Comparison of ENCODE assay signal across 10 cellular contexts in the genomic region with DNA sequence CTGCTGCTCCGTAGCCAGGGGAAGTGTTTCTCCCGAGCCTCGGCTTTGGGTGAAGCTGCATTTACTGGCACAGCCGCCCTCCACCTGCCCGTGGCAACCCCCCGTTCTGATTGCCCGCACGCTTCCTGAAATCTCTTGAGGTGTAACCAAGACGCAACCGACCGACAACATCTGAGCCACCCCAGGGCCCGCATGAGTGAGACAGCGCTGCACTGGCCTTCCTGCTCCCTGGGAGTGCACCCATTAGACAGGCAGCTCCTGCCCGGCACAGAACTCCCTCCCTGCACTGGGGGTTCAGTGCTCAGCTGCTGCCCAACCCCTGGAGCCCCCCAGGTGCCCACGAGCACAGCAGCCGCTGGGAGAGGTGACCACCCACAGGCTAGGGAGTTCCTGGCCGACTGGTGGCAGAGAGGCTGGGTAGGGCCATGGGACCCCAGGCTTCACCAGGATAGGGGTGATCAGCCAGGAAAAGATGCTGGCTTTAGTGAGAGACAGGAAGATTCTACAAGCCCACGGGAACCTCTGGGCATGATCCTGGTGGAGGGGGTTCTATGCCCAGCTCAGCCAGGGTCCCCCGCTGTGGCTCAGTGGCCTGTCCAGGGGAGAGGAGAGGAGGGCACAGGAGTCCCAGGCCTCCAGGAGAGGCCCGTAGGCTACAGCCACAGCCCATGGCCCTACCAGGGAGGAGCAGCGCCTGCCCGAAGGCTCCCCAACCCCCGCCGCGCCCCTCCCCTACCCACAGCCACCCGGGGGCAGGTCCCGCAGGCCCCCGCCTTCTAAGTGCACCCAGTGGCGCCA. TPM values are rescaled to one million over a fixed set of nuclear protein-coding genes. Genes with fewer than 3 reads are reported as not detected.
DNase-seq lines count a peak whose midpoint lies in the region; ATAC-seq and TF ChIP-seq lines count a peak whose summit lies in the region.
"Had no signal": no experiment of that assay in that cellular context is flagged by ENCODE, and none has a peak within 500 bp of the region (broad histone marks: within the 10 kb centered on the region; RNA-seq: fewer than 3 reads in every experiment).

No MANE protein-coding gene starts in this region.

- peaks cover 6% of the 10 kb centered on the region for H3K4me1 Mint-ChIP-seq in activated CD4-positive, alpha-beta T cell treated with anti-CD3 and anti-CD28 coated beads, Interleukin-2, amount 10 ng/mL, durations not matched to agents 24 days and 14 days

- H3K9me3 ChIP-seq in thoracic aorta: no peaks in the 10 kb centered on the region

- H3K36me3 ChIP-seq in thoracic aorta: peaks cover 32% of the 10 kb centered on the region

- in situ Hi-C loops in astrocyte of the cerebellum (cut with HindIII; ENCODE audit: low sequenced_read_pairs): no loop called here

- TF ChIP-seq CTCF in astrocyte of the cerebellum (IDR thresholded peaks at IDR 0.05; ENCODE audit: low read depth, low read length, missing control alignments) (no peak), thoracic aorta (IDR thresholded peaks at IDR 0.05) (no peak)

- H3K36me3 Mint-ChIP-seq in activated CD4-positive, alpha-beta T cell treated with anti-CD3 and anti-CD28 coated beads, Interleukin-2, amount 10 ng/mL, durations not matched to agents 24 days and 14 days (ENCODE audit: low read depth): no peaks in the 10 kb centered on the region

- no peaks in the 10 kb centered on the region for H3K9me3 Mint-ChIP-seq in activated CD4-positive, alpha-beta T cell treated with anti-CD3 and anti-CD28 coated beads, Interleukin-2, amount 10 ng/mL, durations not matched to agents 24 days and 14 days

- H3K27ac Mint-ChIP-seq in activated CD4-positive, alpha-beta T cell treated with anti-CD3 and anti-CD28 coated beads, Interleukin-2, amount 10 ng/mL, durations not matched to agents 24 days and 14 days: peak overlapping the region; percentile 22

- no peaks in the 10 kb centered on the region for H3K27me3 ChIP-seq in thoracic aorta (replicated peaks; ENCODE audit: insufficient read depth)

- peaks cover 29 to 46% of the 10 kb centered on the region in 2 donors for H3K4me1 ChIP-seq in thoracic aorta (ENCODE audit: control insufficient read depth in 1 of 2, low read depth in 2 of 2)

- H3K4me3 Mint-ChIP-seq in activated CD4-positive, alpha-beta T cell treated with anti-CD3 and anti-CD28 coated beads, Interleukin-2, amount 10 ng/mL, durations not matched to agents 24 days and 14 days: peak overlapping the region; percentile 72

- H3K4me3 ChIP-seq in astrocyte of the cerebellum (ENCODE audit: low read depth, low read length): peak overlapping the region; percentile 24
- peak overlapping the region; percentile 67 for H3K4me3 ChIP-seq in thoracic aorta

- ATAC-seq in left colon: peak; percentile 23
- ATAC-seq in thoracic aorta (ENCODE audit: insufficient number of reproducible peaks, low FRiP score, low read depth): no peak
- ATAC-seq in GM21447 (IDR thresholded peaks at IDR 0.05; ENCODE audit: unreplicated experiment): no peak
- no peak for ATAC-seq in GM21529 (IDR thresholded peaks at IDR 0.05; ENCODE audit: unreplicated experiment)

- no peak for DNase-seq in activated CD4-positive, alpha-beta T cell treated with anti-CD3 and anti-CD28 coated beads, Interleukin-2, amount 10 ng/mL, durations not matched to agents 24 days and 14 days
- DNase-seq in activated CD4-positive, alpha-beta T cell treated with anti-CD3 and anti-CD28 coated beads for 1 hour: no peak
- DNase-seq in astrocyte of the cerebellum (ENCODE audit: low read depth) (no peak), left colon (no peak), thoracic aorta (ENCODE audit: low spot score) (no peak), NCI-H2227 (lab: John Stamatoyannopoulos, UW; ENCODE audit: unreplicated experiment) (no peak)
- DNase-seq: NK-92 treated with Interleukin-12 subunit alpha and Interleukin-12 subunit beta, amount 100 ng/mL, for 24 hours had no signal

- peak overlapping the region; percentile 84 to 96 for H3K27ac ChIP-seq in thoracic aorta
- H3K27ac ChIP-seq: 22Rv1 had no signal

- H3K27me3 Mint-ChIP-seq in activated CD4-positive, alpha-beta T cell treated with anti-CD3 and anti-CD28 coated beads, Interleukin-2, amount 10 ng/mL, durations not matched to agents 24 days and 14 days: peaks cover 11% of the 10 kb centered on the region

- intact Hi-C loops in activated CD4-positive, alpha-beta T cell treated with anti-CD3 and anti-CD28 coated beads, Interleukin-2, amount 10 ng/mL, durations not matched to agents 24 days and 14 days (cut with micrococcal nuclease): no loop called here
- intact Hi-C loops in left colon (cut with DNase I, micrococcal nuclease): no loop called here

RNA-seq across cellular contexts. Expression of a gene that starts 14.6 kb away (rescaled TPM):
- 9.0 and 9.5 TPM in 2 replicates for total RNA-seq in activated CD4-positive, alpha-beta T cell treated with anti-CD3 and anti-CD28 coated beads, Interleukin-2, amount 10 ng/mL, durations not matched to agents 24 days and 14 days
- total RNA-seq in left colon: 100 to 1,000 TPM; 290 TPM
- total RNA-seq in thoracic aorta: 100 to 1,000 TPM; 169 to 218 TPM

RNA-seq across cellular contexts. Expression of a gene that starts 22.7 kb away (rescaled TPM):
- 27.8 and 29.0 TPM in 2 replicates for total RNA-seq in activated CD4-positive, alpha-beta T cell treated with anti-CD3 and anti-CD28 coated beads, Interleukin-2, amount 10 ng/mL, durations not matched to agents 24 days and 14 days
- total RNA-seq in left colon (1 to 10 TPM; 1.2 to 1.9 TPM), thoracic aorta (1 to 10 TPM; 5.8 to 8.8 TPM)

RNA-seq across cellular contexts. Expression of a gene that starts 31.4 kb away (rescaled TPM):
- total RNA-seq in activated CD4-positive, alpha-beta T cell treated with anti-CD3 and anti-CD28 coated beads, Interleukin-2, amount 10 ng/mL, durations not matched to agents 24 days and 14 days: 20.1 and 21.5 TPM in 2 replicates
- total RNA-seq in left colon: 1 to 10 TPM; 3.0 to 3.1 TPM
- 10 to 100 TPM in 1 of 2 donors, 1 to 10 TPM in 1; 8.9 to 10.4 TPM for total RNA-seq in thoracic aorta

RNA-seq across cellular contexts. Expression of a gene that starts 34.0 kb away (rescaled TPM):
- total RNA-seq in activated CD4-positive, alpha-beta T cell treated with anti-CD3 and anti-CD28 coated beads, Interleukin-2, amount 10 ng/mL, durations not matched to agents 24 days and 14 days: 1.4 and 2.2 TPM in 2 replicates
- total RNA-seq in left colon: 1 to 10 TPM; 3.7 to 4.7 TPM
- total RNA-seq in thoracic aorta: 1 to 10 TPM; 4.2 to 6.0 TPM

RNA-seq across cellular contexts. Expression of a gene that starts 41.8 kb away (rescaled TPM):
- total RNA-seq in activated CD4-positive, alpha-beta T cell treated with anti-CD3 and anti-CD28 coated beads, Interleukin-2, amount 10 ng/mL, durations not matched to agents 24 days and 14 days: 62.2 and 64.6 TPM in 2 replicates
- total RNA-seq in left colon (10 to 100 TPM; 48.3 to 49.2 TPM), thoracic aorta (10 to 100 TPM; 55.2 to 60.0 TPM)

Comparison
In these comparisons a context has a peak if more than half of its experiments do, and no peak if none do; other contexts are left out.
1. RNA of a gene that starts 14.6 kb away (total RNA-seq): 290 TPM in left colon and 169 to 218 TPM in thoracic aorta; 9.0 to 9.5 TPM in activated CD4-positive, alpha-beta T cell treated with anti-CD3 and anti-CD28 coated beads, Interleukin-2, amount 10 ng/mL, durations not matched to agents 24 days and 14 days; every median in the first group is over 10 times any median in the second.